Comparison of ENCODE assay signal across 12 cellular contexts in the genomic region with DNA sequence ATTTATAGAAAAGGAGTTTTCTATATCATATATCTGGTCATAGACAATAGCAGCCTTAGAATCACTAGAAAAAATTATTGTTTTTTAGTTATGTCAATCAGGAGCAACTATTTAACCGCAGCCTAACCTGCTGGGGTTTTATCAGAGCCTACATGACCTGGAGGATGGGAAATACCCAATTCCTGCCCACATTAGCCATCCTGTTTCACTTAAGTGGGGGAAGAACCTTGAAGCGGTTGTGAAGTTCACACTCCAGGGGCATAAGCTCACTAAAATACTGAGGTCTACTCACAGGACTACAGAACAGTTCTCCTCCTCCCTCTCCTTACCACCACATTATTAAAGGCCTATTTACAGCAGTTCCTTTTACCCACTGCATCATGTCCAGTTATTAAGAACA. TPM values are rescaled to one million over a fixed set of nuclear protein-coding genes. Genes with fewer than 3 reads are reported as not detected.
A peak's percentile ranks its signal among the peaks of the same experiment; 100 is the strongest.
DNase-seq lines count a peak whose midpoint lies in the region; ATAC-seq and TF ChIP-seq lines count a peak whose summit lies in the region.
"Had no signal": no experiment of that assay in that cellular context is flagged by ENCODE, and none has a peak within 500 bp of the region (broad histone marks: within the 10 kb centered on the region; RNA-seq: fewer than 3 reads in every experiment).

No MANE protein-coding gene starts in this region.

- DNase-seq in GM10266 (ENCODE audit: extremely low spot score) (peak; percentile 22), nephron progenitor cell (no peak), ureter (ENCODE audit: low spot score) (no peak), WERI-Rb-1 (no peak), GM13977 (ENCODE audit: low spot score) (no peak)
- DNase-seq: activated CD4-positive, alpha-beta T cell treated with anti-CD3 and anti-CD28 coated beads for 1 hour; NCI-H187; testis had no signal

- no peaks in the 10 kb centered on the region for H3K4me1 Mint-ChIP-seq in nephron progenitor cell

- TF ChIP-seq CTCF in GM10266 (IDR thresholded peaks at IDR 0.05; ENCODE audit: control insufficient read depth, insufficient read depth, low read depth, missing control alignments), result no peak
- TF ChIP-seq CTCF in nephron progenitor cell (IDR thresholded peaks at IDR 0.05), result no peak
- TF ChIP-seq CTCF in WERI-Rb-1 (IDR thresholded peaks at IDR 0.05; ENCODE audit: low read depth, low read length), result no peak
- TF ChIP-seq CTCF in GM13977 (IDR thresholded peaks at IDR 0.05; ENCODE audit: extremely low read depth, insufficient read depth, missing control alignments), result no peak

- no peak overlapping the region for H3K4me3 Mint-ChIP-seq in nephron progenitor cell

- ATAC-seq in GM19324 (IDR thresholded peaks at IDR 0.05; ENCODE audit: low FRiP score, unreplicated experiment) (peak; percentile 72), HG02759 (IDR thresholded peaks at IDR 0.05; ENCODE audit: unreplicated experiment) (peak; percentile 88), HG03469 (IDR thresholded peaks at IDR 0.05; ENCODE audit: unreplicated experiment) (peak; percentile 87)

- no peak overlapping the region for H3K4me3 ChIP-seq in WERI-Rb-1 (ENCODE audit: low read depth, low read length)
- H3K4me3 ChIP-seq: testis had no signal

- peaks cover 16% of the 10 kb centered on the region for H3K36me3 Mint-ChIP-seq in nephron progenitor cell (ENCODE audit: low read depth)

- no peaks in the 10 kb centered on the region for H3K27me3 ChIP-seq in WERI-Rb-1 (ENCODE audit: insufficient read depth, low read depth, severe bottlenecking)
- H3K27me3 ChIP-seq: testis had no signal

- H3K27ac Mint-ChIP-seq in nephron progenitor cell, result no peak overlapping the region

- H3K9me3 ChIP-seq in WERI-Rb-1 (ENCODE audit: severe bottlenecking), result no peaks in the 10 kb centered on the region
- H3K9me3 ChIP-seq: testis had no signal

- in situ Hi-C loops in GM13977 (cut with MboI; ENCODE audit: low pct_unique_long_range_greater_than_20kb, low sequenced_read_pairs, unreplicated experiment), result no loop called here

- no peaks in the 10 kb centered on the region for H3K9me3 Mint-ChIP-seq in nephron progenitor cell

- no peaks in the 10 kb centered on the region for H3K27me3 Mint-ChIP-seq in nephron progenitor cell (ENCODE audit: low read depth, poor library complexity)

- H3K27ac ChIP-seq in WERI-Rb-1, result no peak overlapping the region
- H3K27ac ChIP-seq: HL-60, testis had no signal

- H3K36me3 ChIP-seq in WERI-Rb-1, result no peaks in the 10 kb centered on the region

RNA-seq across cellular contexts. Expression of a gene that starts 16.5 kb away (rescaled TPM):
- 16.3 TPM for total RNA-seq in ureter
